In genomic region chr5:104283158-104283557, GRCh38 we compare ENCODE assay signal across 35 cellular contexts.
"Had no signal": no experiment of that assay in that cellular context is flagged by ENCODE, and none has a peak within 500 bp of the region (broad histone marks: within the 10 kb centered on the region; RNA-seq: fewer than 3 reads in every experiment).

No MANE protein-coding gene starts in this region.

- H3K27ac Mint-ChIP-seq: activated B cell treated with CpG ODN at 0.5 μM for 24 hours; activated CD4-positive, alpha-beta memory T cell treated with anti-CD3 and anti-CD28 coated beads for 36 hours; activated CD8-positive, alpha-beta T cell treated with anti-CD3 and anti-CD28 coated beads for 36 hours; activated naive CD4-positive, alpha-beta T cell treated with anti-CD3 and anti-CD28 coated beads for 36 hours; activated naive CD4-positive, alpha-beta T cell treated with anti-CD3 and anti-CD28 coated beads, Interleukin-2, amount 50 U/mL, for 72 hours; activated naive CD8-positive, alpha-beta T cell treated with anti-CD3 and anti-CD28 coated beads for 36 hours; activated T-cell treated with anti-CD3 and anti-CD28 coated beads, Interleukin-2, amount 50 U/mL, for 72 hours; activated T-helper 1 cell treated with anti-CD3 and anti-CD28 coated beads, Interleukin-12 subunit alpha, Interleukin-12 subunit beta, Interleukin-2, Interleukin-4 antibody, amounts not matched to agents 30 ng/mL and 10 ng/mL and 1 ng/mL, durations not matched to agents 14 hours and 24 hours and 36 hours; activated T-helper 17 cell treated with anti-CD3 and anti-CD28 coated beads, Interleukin-2, amount 50 U/mL, for 72 hours; brain; T-helper 1 cell treated with Interleukin-12 subunit alpha and Interleukin-12 subunit beta and Interleukin-4 antibody, amounts not matched to agents 30 μg/mL and 1 μg/mL, for 36 hours; T-helper 2 cell treated with Interferon-gamma antibody and Interleukin-4, amounts not matched to agents 5 μg/mL and 100 μg/mL, for 36 hours had no signal

- H3K27ac ChIP-seq: ascending aorta, cardiac muscle cell, VCaP had no signal

- H3K27me3 Mint-ChIP-seq: activated B cell treated with CpG ODN at 0.5 μM for 24 hours; activated CD4-positive, alpha-beta memory T cell treated with anti-CD3 and anti-CD28 coated beads for 36 hours; activated CD8-positive, alpha-beta T cell treated with anti-CD3 and anti-CD28 coated beads for 36 hours; activated naive CD8-positive, alpha-beta T cell treated with anti-CD3 and anti-CD28 coated beads for 36 hours; activated T-helper 17 cell treated with anti-CD3 and anti-CD28 coated beads, Interleukin-2, amount 50 U/mL, for 72 hours; central memory CD8-positive, alpha-beta T cell had no signal

- H3K4me1 Mint-ChIP-seq: activated B cell treated with CpG ODN at 0.5 μM for 24 hours; activated naive CD8-positive, alpha-beta T cell treated with anti-CD3 and anti-CD28 coated beads for 36 hours; activated T-helper 17 cell treated with anti-CD3 and anti-CD28 coated beads, Interleukin-2, amount 50 U/mL, for 72 hours; central memory CD8-positive, alpha-beta T cell had no signal

- DNase-seq: activated B cell treated with CpG ODN at 0.5 μM for 24 hours; activated CD4-positive, alpha-beta memory T cell treated with anti-CD3 and anti-CD28 coated beads for 36 hours; activated CD4-positive, alpha-beta T cell treated with anti-CD3 and anti-CD28 coated beads for 4 hours; activated CD4-positive, alpha-beta T cell treated with anti-CD3 and anti-CD28 coated beads, Interleukin-2, amount 50 U/mL, for 1 hour; activated CD4-positive, alpha-beta T cell treated with anti-CD3 and anti-CD28 coated beads, Interleukin-2, amount 50 U/mL, for 4 hours; activated CD4-positive, CD25-positive, alpha-beta regulatory T cell treated with anti-CD3 and anti-CD28 coated beads, Interleukin-2, amount 50 U/mL, for 72 hours; activated CD8-positive, alpha-beta memory T cell treated with anti-CD3 and anti-CD28 coated beads, Interleukin-2, amount 50 U/mL, for 4 hours; activated CD8-positive, alpha-beta T cell treated with anti-CD3 and anti-CD28 coated beads for 36 hours; activated effector memory CD4-positive, alpha-beta T cell treated with anti-CD3 and anti-CD28 coated beads, Interleukin-2, amount 50 U/mL, for 16 hours; activated gamma-delta T cell treated with Interleukin-2 at 50 U/mL for 16 hours; activated naive CD4-positive, alpha-beta T cell; activated naive CD4-positive, alpha-beta T cell treated with anti-CD3 and anti-CD28 coated beads for 36 hours; activated naive CD4-positive, alpha-beta T cell treated with anti-CD3 and anti-CD28 coated beads, Interleukin-2, amount 50 U/mL, for 16 hours; activated naive CD8-positive, alpha-beta T cell treated with anti-CD3 and anti-CD28 coated beads for 36 hours; activated T-cell treated with anti-CD3 and anti-CD28 coated beads for 4 hours; activated T-cell treated with anti-CD3 and anti-CD28 coated beads, Interleukin-2, amount 50 U/mL, for 1 hour; activated T-cell treated with anti-CD3 and anti-CD28 coated beads, Interleukin-2, amount 50 U/mL, for 4 hours; activated T-cell treated with anti-CD3 and anti-CD28 coated beads, Interleukin-2, amount 50 U/mL, for 72 hours; amygdala; anterior cingulate cortex; caudate nucleus; cerebellar nuclear complex; T-helper 1 cell; T-helper 2 cell; T-helper 9 cell had no signal

- H3K36me3 Mint-ChIP-seq: activated CD4-positive, alpha-beta memory T cell treated with anti-CD3 and anti-CD28 coated beads for 36 hours; activated naive CD4-positive, alpha-beta T cell treated with anti-CD3 and anti-CD28 coated beads, Interleukin-2, amount 50 U/mL, for 72 hours; activated naive CD8-positive, alpha-beta T cell treated with anti-CD3 and anti-CD28 coated beads for 36 hours; brain had no signal

- H3K36me3 ChIP-seq: ascending aorta, cardiac muscle cell had no signal

- H3K4me3 Mint-ChIP-seq: activated B cell treated with CpG ODN at 0.5 μM for 24 hours; activated CD4-positive, alpha-beta memory T cell treated with anti-CD3 and anti-CD28 coated beads for 36 hours; activated CD8-positive, alpha-beta T cell treated with anti-CD3 and anti-CD28 coated beads for 36 hours; activated naive CD4-positive, alpha-beta T cell treated with anti-CD3 and anti-CD28 coated beads for 36 hours; activated naive CD8-positive, alpha-beta T cell treated with anti-CD3 and anti-CD28 coated beads for 36 hours; activated T-cell treated with anti-CD3 and anti-CD28 coated beads, Interleukin-2, amount 50 U/mL, for 4 hours; activated T-cell treated with anti-CD3 and anti-CD28 coated beads, Interleukin-2, amount 50 U/mL, for 72 hours; activated T-helper 1 cell treated with anti-CD3 and anti-CD28 coated beads, Interleukin-12 subunit alpha, Interleukin-12 subunit beta, Interleukin-2, Interleukin-4 antibody, amounts not matched to agents 30 ng/mL and 10 ng/mL and 1 ng/mL, durations not matched to agents 14 hours and 24 hours and 36 hours; activated T-helper 17 cell treated with anti-CD3 and anti-CD28 coated beads, Interleukin-2, amount 50 U/mL, for 72 hours; brain; central memory CD8-positive, alpha-beta T cell; T-helper 1 cell treated with Interleukin-12 subunit alpha and Interleukin-12 subunit beta and Interleukin-4 antibody, amounts not matched to agents 30 μg/mL and 1 μg/mL, for 36 hours; T-helper 2 cell treated with Interferon-gamma antibody and Interleukin-4, amounts not matched to agents 5 μg/mL and 100 μg/mL, for 36 hours had no signal

- H3K4me3 ChIP-seq: ascending aorta, cardiac muscle cell had no signal

- H3K4me1 ChIP-seq: ascending aorta had no signal

- H3K27me3 ChIP-seq: ascending aorta, cardiac muscle cell had no signal
